19 cellular contexts compared by ENCODE assay signal in the genomic region with DNA sequence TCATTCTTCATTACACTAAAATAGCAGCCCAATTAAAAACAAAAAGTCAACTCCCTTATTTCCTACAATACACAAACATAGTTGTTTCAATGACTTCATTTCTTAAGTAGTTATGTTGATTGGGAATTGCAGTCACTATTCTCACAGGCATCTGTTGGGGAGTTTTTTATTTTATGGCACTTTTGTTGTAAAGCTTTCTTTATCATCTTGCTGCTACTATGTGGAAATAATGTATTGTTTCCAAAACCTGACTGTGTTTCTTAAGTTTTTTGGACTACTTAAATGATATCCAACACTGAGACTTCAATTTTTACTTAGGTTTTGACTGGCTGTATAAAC.
"Had no signal": no experiment of that assay in that cellular context is flagged by ENCODE, and none has a peak within 500 bp of the region (broad histone marks: within the 10 kb centered on the region; RNA-seq: fewer than 3 reads in every experiment).

No MANE protein-coding gene starts in this region.

- H3K27ac ChIP-seq: colonic mucosa, gastroesophageal sphincter, left lung, right lobe of liver, skin epidermis, stomach, suprapubic skin, tibial nerve had no signal

- H3K4me1 ChIP-seq: colonic mucosa, gastroesophageal sphincter, left lung, right lobe of liver, stomach, suprapubic skin, tibial nerve had no signal

- H3K27me3 ChIP-seq: colonic mucosa, gastroesophageal sphincter, left lung, right lobe of liver, stomach, suprapubic skin, tibial nerve had no signal

- ATAC-seq: activated T-cell treated with anti-CD3 and anti-CD28 coated beads, Interleukin-2, amount 50 U/mL, for 72 hours; gastroesophageal sphincter; left lung; right lobe of liver; stimulated activated memory B cell treated with anti-CD40 and anti-IgM and Interleukin-4, amounts not matched to agents 10 μg/mL and 1 μg/mL and 100 μg/mL, for 72 hours had no signal

- H3K4me3 ChIP-seq: colonic mucosa, gastroesophageal sphincter, left lung, right lobe of liver, skin epidermis, stomach, suprapubic skin, tibial nerve had no signal

- DNase-seq: activated CD4-positive, alpha-beta memory T cell treated with anti-CD3 and anti-CD28 coated beads for 36 hours; activated CD4-positive, alpha-beta T cell treated with anti-CD3 and anti-CD28 coated beads for 48 hours; activated effector memory CD4-positive, alpha-beta T cell treated with Interleukin-2 at 50 U/mL for 16 hours; activated naive CD4-positive, alpha-beta T cell treated with anti-CD3 and anti-CD28 coated beads for 36 hours; activated naive CD8-positive, alpha-beta T cell treated with anti-CD3 and anti-CD28 coated beads, Interleukin-2, amount 10 ng/mL, durations not matched to agents 7 days and 5 days; activated T-cell treated with anti-CD3 and anti-CD28 coated beads, Interleukin-2, amount 50 U/mL, for 72 hours; amygdala; head of caudate nucleus; kidney; left lung; posterior cingulate gyrus; right lobe of liver; stomach had no signal
